In genomic region chr10:133373104-133373624, GRCh38 we compare ENCODE assay signal across 8 cellular contexts. TPM values are rescaled to one million over a fixed set of nuclear protein-coding genes. Genes with fewer than 3 reads are reported as not detected.
DNase-seq lines count a peak whose midpoint lies in the region; ATAC-seq and TF ChIP-seq lines count a peak whose summit lies in the region.

TSS of gene ECHS1 (minus strand) at chr10:133373354. CDS start at chr10:133373333, 21 bp downstream.

- H3K27ac Mint-ChIP-seq in activated naive CD4-positive, alpha-beta T cell treated with anti-CD3 and anti-CD28 coated beads, Interleukin-2, amount 50 U/mL, for 24 hours: peak within 1 kb of the TSS; percentile 59

- peak within 1 kb of the TSS; percentile 84 for H3K4me3 Mint-ChIP-seq in activated naive CD4-positive, alpha-beta T cell treated with anti-CD3 and anti-CD28 coated beads, Interleukin-2, amount 50 U/mL, for 24 hours

- H3K36me3 Mint-ChIP-seq in activated naive CD4-positive, alpha-beta T cell treated with anti-CD3 and anti-CD28 coated beads, Interleukin-2, amount 50 U/mL, for 24 hours: no peaks in the 10 kb centered on the region

- no peaks in the 10 kb centered on the region for H3K9me3 Mint-ChIP-seq in activated naive CD4-positive, alpha-beta T cell treated with anti-CD3 and anti-CD28 coated beads, Interleukin-2, amount 50 U/mL, for 24 hours

- DNase-seq in GM04504 (ENCODE audit: low read depth) (peak; percentile 82), NCI-H1048 (lab: John Stamatoyannopoulos, UW) (peak; percentile 85), glomerular endothelial cell (ENCODE audit: extremely low read depth, low read depth, low spot score) (no peak), omental fat pad (ENCODE audit: low spot score) (peak; percentile 94)

- no peaks in the 10 kb centered on the region for H3K27me3 Mint-ChIP-seq in activated naive CD4-positive, alpha-beta T cell treated with anti-CD3 and anti-CD28 coated beads, Interleukin-2, amount 50 U/mL, for 24 hours

- no peak for TF ChIP-seq CTCF in omental fat pad (IDR thresholded peaks at IDR 0.05)

- ATAC-seq in HG02588 (IDR thresholded peaks at IDR 0.05; ENCODE audit: unreplicated experiment) (peak; percentile 96), SK-N-SH treated with all-trans-retinoic acid at 6 μM for 48 hours (peak; percentile 100), omental fat pad (ENCODE audit: low FRiP score) (peak; percentile 98)

- H3K4me1 Mint-ChIP-seq in activated naive CD4-positive, alpha-beta T cell treated with anti-CD3 and anti-CD28 coated beads, Interleukin-2, amount 50 U/mL, for 24 hours: peaks cover 18% of the 10 kb centered on the region

- peak within 1 kb of the TSS; percentile 86 for H3K27ac ChIP-seq in temporal lobe (ENCODE audit: low read depth, low read length)

TF ChIP-seq in SK-N-SH treated with all-trans-retinoic acid at 6 μM for 48 hours, 23 proteins besides CTCF, POLR2A, EP300 and RAD21:
- TF ChIP-seq BACH2 (CRISPR knock-in tag; IDR thresholded peaks at IDR 0.05; ENCODE audit: borderline replicate concordance) (no peak), PATZ1 (CRISPR knock-in tag; IDR thresholded peaks at IDR 0.05; ENCODE audit: borderline replicate concordance) (no peak), ZNF8 (CRISPR knock-in tag; IDR thresholded peaks at IDR 0.05) (no peak), ISL1 (CRISPR knock-in tag; IDR thresholded peaks at IDR 0.05) (no peak), TSHZ2 (CRISPR knock-in tag; IDR thresholded peaks at IDR 0.05) (no peak), GLIS3 (CRISPR knock-in tag; IDR thresholded peaks at IDR 0.05) (no peak), OSR1 (CRISPR knock-in tag; IDR thresholded peaks at IDR 0.05) (no peak), ARNTL (CRISPR knock-in tag; IDR thresholded peaks at IDR 0.05; ENCODE audit: borderline replicate concordance, low read depth) (no peak), TCF4 (CRISPR knock-in tag; IDR thresholded peaks at IDR 0.05; ENCODE audit: borderline replicate concordance) (no peak), CREB5 (CRISPR knock-in tag; IDR thresholded peaks at IDR 0.05; ENCODE audit: low read depth) (no peak), CSDC2 (CRISPR knock-in tag; IDR thresholded peaks at IDR 0.05) (no peak), ZC3H10 (CRISPR knock-in tag; IDR thresholded peaks at IDR 0.05) (no peak), ZFP3 (CRISPR knock-in tag; IDR thresholded peaks at IDR 0.05) (no peak), ESRRG (CRISPR knock-in tag; IDR thresholded peaks at IDR 0.05) (no peak), ZFP30 (CRISPR knock-in tag; IDR thresholded peaks at IDR 0.05) (no peak), ZNF565 (CRISPR knock-in tag; conservative IDR thresholded peaks at IDR 0.05; ENCODE audit: low read depth) (no peak), TOX (CRISPR knock-in tag; IDR thresholded peaks at IDR 0.05; ENCODE audit: borderline replicate concordance) (no peak), SNAI2 (CRISPR knock-in tag; IDR thresholded peaks at IDR 0.05) (no peak), POU6F1 (CRISPR knock-in tag; IDR thresholded peaks at IDR 0.05; ENCODE audit: borderline replicate concordance, low read depth) (no peak), ZNF70 (CRISPR knock-in tag; IDR thresholded peaks at IDR 0.05) (no peak)

RNA-seq across cellular contexts. Expression of gene ECHS1, which starts in this region (rescaled TPM):
- total RNA-seq in glomerular endothelial cell (105 and 158 TPM in 2 replicates), omental fat pad (100 to 1,000 TPM in 3 of 4 donors, 10 to 100 TPM in 1; 96.0 to 197 (median 138) TPM), temporal lobe (28.8 TPM)
